Comparison of ENCODE assay signal across 12 cellular contexts in genomic region chr16:15507299-15507958, GRCh38.
A peak's percentile ranks its signal among the peaks of the same experiment; 100 is the strongest.
DNase-seq lines count a peak whose midpoint lies in the region; FAIRE-seq and TF ChIP-seq lines count a peak whose summit lies in the region.
"Had no signal": no experiment of that assay in that cellular context is flagged by ENCODE, and none has a peak within 500 bp of the region (broad histone marks: within the 10 kb centered on the region; RNA-seq: fewer than 3 reads in every experiment).

No MANE protein-coding gene starts in this region.

- H3K9me3 ChIP-seq in BLaER1 treated with 17β-estradiol and CSF1 and Interleukin-3, amounts not matched to agents 10 nM and 100 nM (replicated peaks in 1 of 11): no peaks in the 10 kb centered on the region

- H3K9ac ChIP-seq in BLaER1 treated with 17β-estradiol and CSF1 and Interleukin-3, amounts not matched to agents 10 nM and 100 nM: peak overlapping the region in 9 of 11 experiments; percentile 50 to 72 (median 63); a peak in 17 of 22 replicates

- no peak for TF ChIP-seq CTCF in fibroblast of villous mesenchyme (IDR thresholded peaks at IDR 0.05; ENCODE audit: insufficient read depth, low read depth, low read length)

- H3K27me3 ChIP-seq in BLaER1 treated with 17β-estradiol and CSF1 and Interleukin-3, amounts not matched to agents 10 nM and 100 nM: no peaks in the 10 kb centered on the region
- H3K27me3 ChIP-seq: cardiac muscle cell had no signal

- peak overlapping the region in 3 of 10 experiments; percentile 3 to 10 (median 9); a peak in 4 of 20 replicates for H3K4me3 ChIP-seq in BLaER1 treated with 17β-estradiol and CSF1 and Interleukin-3, amounts not matched to agents 10 nM and 100 nM
- H3K4me3 ChIP-seq in fibroblast of villous mesenchyme (ENCODE audit: low read depth, low read length): no peak overlapping the region
- H3K4me3 ChIP-seq: cardiac muscle cell had no signal

- H4K20me1 ChIP-seq in BLaER1 treated with 17β-estradiol and CSF1 and Interleukin-3, amounts not matched to agents 10 nM and 100 nM: no peaks in the 10 kb centered on the region

- DNase-seq in UCSD-AML1 (lab: John Stamatoyannopoulos, UW; ENCODE audit: unreplicated experiment) (peak; percentile 34), fibroblast of villous mesenchyme (ENCODE audit: low read depth) (peak; percentile 46), putamen (ENCODE audit: low spot score) (peak; percentile 42), urothelium cell line (ENCODE audit: low spot score) (no peak), NCI-H2227 treated with DMSO at 0.1 percent for 48 hours (lab: John Stamatoyannopoulos, UW) (no peak), ureter (ENCODE audit: low spot score) (no peak)
- DNase-seq in activated effector memory CD4-positive, alpha-beta T cell treated with anti-CD3 and anti-CD28 coated beads, Interleukin-2, amount 50 U/mL, for 16 hours: no peak
- DNase-seq: activated CD4-positive, alpha-beta T cell treated with anti-CD3 and anti-CD28 coated beads for 36 hours; HCEC 1CT; NCI-H1694 treated with DMSO at 0.1 percent for 48 hours had no signal

- no peak for FAIRE-seq in urothelium cell line (lab: Jason Lieb, UNC)

- no peaks in the 10 kb centered on the region for H3K36me3 ChIP-seq in BLaER1 treated with 17β-estradiol and CSF1 and Interleukin-3, amounts not matched to agents 10 nM and 100 nM
- H3K36me3 ChIP-seq: cardiac muscle cell had no signal

- peak overlapping the region in 9 of 11 experiments; percentile 14 to 81 (median 71); a peak in 18 of 22 replicates for H3K27ac ChIP-seq in BLaER1 treated with 17β-estradiol and CSF1 and Interleukin-3, amounts not matched to agents 10 nM and 100 nM
- H3K27ac ChIP-seq: cardiac muscle cell had no signal

- peak overlapping the region; percentile 60 to 92 (median 82) for H3K4me2 ChIP-seq in BLaER1 treated with 17β-estradiol and CSF1 and Interleukin-3, amounts not matched to agents 10 nM and 100 nM

- H3K4me1 ChIP-seq in BLaER1 treated with 17β-estradiol and CSF1 and Interleukin-3, amounts not matched to agents 10 nM and 100 nM: peaks cover 57 to 78% (median 69%) of the 10 kb centered on the region in 10 experiments

Comparison
In these comparisons a context has a peak if more than half of its experiments do, and no peak if none do; other contexts are left out.
1. DNase-seq: peak in UCSD-AML1 (single experiment), fibroblast of villous mesenchyme (single experiment) and putamen (single experiment); none in urothelium cell line (single experiment), activated effector memory CD4-positive, alpha-beta T cell treated with anti-CD3 and anti-CD28 coated beads, Interleukin-2, amount 50 U/mL, for 16 hours (single experiment), NCI-H2227 treated with DMSO at 0.1 percent for 48 hours (single experiment) and ureter (single experiment).